9 cellular contexts compared by ENCODE assay signal in genomic region chrX:106484233-106484632, GRCh38.
DNase-seq lines count a peak whose midpoint lies in the region; ATAC-seq and TF ChIP-seq lines count a peak whose summit lies in the region.
"Had no signal": no experiment of that assay in that cellular context is flagged by ENCODE, and none has a peak within 500 bp of the region (broad histone marks: within the 10 kb centered on the region; RNA-seq: fewer than 3 reads in every experiment).

No MANE protein-coding gene starts in this region.

- in situ Hi-C loops in G401 (cut with HindIII; ENCODE audit: low sequenced_read_pairs), result no loop called here

- POLR2A ChIA-PET in A673 (lab: Charles Lee; ENCODE audit: low non-redundant PET), result no interaction called here
- POLR2A ChIA-PET in PC-3 (lab: Charles Lee; ENCODE audit: unreplicated experiment), result no interaction called here

- no peaks in the 10 kb centered on the region for H3F3A ChIP-seq in PC-3 (ENCODE audit: low read length, unreplicated experiment)

- H3K79me2 ChIP-seq in PC-3 (ENCODE audit: low read length), result no peaks in the 10 kb centered on the region

- H3K4me1 ChIP-seq in A673 (ENCODE audit: insufficient read depth, low read length, poor library complexity, severe bottlenecking), result no peaks in the 10 kb centered on the region
- no peaks in the 10 kb centered on the region for H3K4me1 ChIP-seq in PC-3 (ENCODE audit: insufficient read depth, low read length)

- H3K36me3 ChIP-seq in A673 (ENCODE audit: insufficient read depth, low read length, poor library complexity, severe bottlenecking) (no peaks in the 10 kb centered on the region), PC-3 (ENCODE audit: low read depth, low read length) (no peaks in the 10 kb centered on the region)

- H3K27ac Mint-ChIP-seq in activated naive CD4-positive, alpha-beta T cell treated with anti-CD3 and anti-CD28 coated beads, Interleukin-2, amount 50 U/mL, for 72 hours, result peak overlapping the region; percentile 65 to 66

- no peaks in the 10 kb centered on the region for H3K9me2 ChIP-seq in PC-3 (replicated peaks; ENCODE audit: low read length)

- CTCF ChIA-PET in A673 (lab: Charles Lee), result no interaction called here
- CTCF ChIA-PET in PC-3 (lab: Charles Lee), result no interaction called here

- no peak overlapping the region for H3K27ac ChIP-seq in A673 (ENCODE audit: low read depth, low read length, poor library complexity, severe bottlenecking)
- H3K27ac ChIP-seq in PC-3 (ENCODE audit: low read length), result no peak overlapping the region

- DNase-seq in DMS53 (lab: John Stamatoyannopoulos, UW) (peak; percentile 64), A673 (ENCODE audit: low spot score) (no peak), superior temporal gyrus (ENCODE audit: extremely low spot score) (no peak), G401 (ENCODE audit: low spot score) (no peak), PC-3 (no peak)
- peak in 1 of 2 donors; percentile 6 for DNase-seq in activated naive CD4-positive, alpha-beta T cell treated with anti-CD3 and anti-CD28 coated beads, Interleukin-2, amount 50 U/mL, for 72 hours (ENCODE audit: low spot score in 2 of 2)
- DNase-seq: SHP77 treated with DMSO at 0.1 percent for 48 hours had no signal

- no TSS peak for BruUV-seq in A673 (replicated peaks; lab: Mats Ljungman, UMichigan)
- no TSS peak for BruUV-seq in PC-3 (replicated peaks; lab: Mats Ljungman, UMichigan)

- no peak overlapping the region for H2AFZ ChIP-seq in PC-3 (ENCODE audit: low read length)

- TF ChIP-seq CTCF in A673 (conservative IDR thresholded peaks at IDR 0.05; ENCODE audit: low read depth, low read length) (no peak), PC-3 (conservative IDR thresholded peaks at IDR 0.05; ENCODE audit: low read depth, low read length) (no peak)

- H3K9ac ChIP-seq in PC-3 (ENCODE audit: low read length), result no peak overlapping the region

- ATAC-seq in GM19351 (IDR thresholded peaks at IDR 0.05; ENCODE audit: unreplicated experiment), result peak; percentile 95
- ATAC-seq in HG03108 (IDR thresholded peaks at IDR 0.05; ENCODE audit: unreplicated experiment), result peak; percentile 97
- ATAC-seq in activated naive CD4-positive, alpha-beta T cell treated with anti-CD3 and anti-CD28 coated beads, Interleukin-2, amount 50 U/mL, for 72 hours, result peak; percentile 97
- ATAC-seq in PC-3, result no peak

- no peaks in the 10 kb centered on the region for H4K20me1 ChIP-seq in PC-3 (ENCODE audit: low read length)

- H3K9me3 ChIP-seq in A673 (ENCODE audit: low read depth, low read length, poor library complexity, severe bottlenecking), result no peaks in the 10 kb centered on the region
- H3K9me3 ChIP-seq in PC-3 (ENCODE audit: low read length), result no peaks in the 10 kb centered on the region

- H3K4me3 ChIP-seq in A673 (ENCODE audit: low read depth, low read length, poor library complexity, severe bottlenecking) (no peak overlapping the region), PC-3 (ENCODE audit: low read length) (no peak overlapping the region)

- no peaks in the 10 kb centered on the region for H3K9me3 Mint-ChIP-seq in activated naive CD4-positive, alpha-beta T cell treated with anti-CD3 and anti-CD28 coated beads, Interleukin-2, amount 50 U/mL, for 72 hours

- intact Hi-C loops in A673 (cut with micrococcal nuclease; ENCODE audit: unreplicated experiment), result no loop called here
- intact Hi-C loops in PC-3 (cut with micrococcal nuclease), result loop anchor here (5.0 kb wide), 1 partner anchor 268 kb away; no protein-coding TSS in a partner anchor

- H3K27me3 ChIP-seq in A673 (replicated peaks; ENCODE audit: insufficient read depth, low read depth, low read length, poor library complexity) (no peaks in the 10 kb centered on the region), PC-3 (ENCODE audit: low read length) (no peaks in the 10 kb centered on the region)

- H3K36me3 Mint-ChIP-seq in activated naive CD4-positive, alpha-beta T cell treated with anti-CD3 and anti-CD28 coated beads, Interleukin-2, amount 50 U/mL, for 72 hours, result no peaks in the 10 kb centered on the region

- no peak overlapping the region for H3K4me2 ChIP-seq in PC-3 (ENCODE audit: low read length)
